ENCODE assay signal across 2 cellular contexts in genomic region chr2:112181571-112182290, GRCh38.
TF ChIP-seq lines count a peak whose summit lies in the region.

No MANE protein-coding gene starts in this region.

TF ChIP-seq in endothelial cell of umbilical vein, 7 proteins besides CTCF, POLR2A, EP300 and RAD21:
- no peak for TF ChIP-seq GATA2 (IDR thresholded peaks at IDR 0.05; ENCODE audit: insufficient read depth, insufficient read length, low read depth, low read length)
- peak; percentile 45 for TF ChIP-seq EZH2 (IDR thresholded peaks at IDR 0.05; ENCODE audit: borderline replicate concordance, low read depth, low read length, severe bottlenecking)
- TF ChIP-seq MAX (IDR thresholded peaks at IDR 0.05; ENCODE audit: insufficient read depth, insufficient read length), result no peak
- no peak for TF ChIP-seq JUN (IDR thresholded peaks at IDR 0.05; ENCODE audit: borderline replicate concordance, insufficient read depth, insufficient read length, low read depth)
- TF ChIP-seq MYC (IDR thresholded peaks at IDR 0.05; ENCODE audit: low read depth, low read length), result no peak
- no peak for TF ChIP-seq POLR2AphosphoS5 (IDR thresholded peaks at IDR 0.05; ENCODE audit: insufficient read depth, low read depth, low read length)
- TF ChIP-seq FOS (IDR thresholded peaks at IDR 0.05; ENCODE audit: borderline replicate concordance, insufficient read depth, low read length), result no peak
TF ChIP-seq in endothelial cell of umbilical vein: peak in this region for 1.

TF ChIP-seq in HepG2, 621 proteins besides CTCF, POLR2A, EP300 and RAD21:
- no peak for TF ChIP-seq KLF13 (CRISPR knock-in tag; IDR thresholded peaks at IDR 0.05)
- no peak for TF ChIP-seq RORA (CRISPR knock-in tag; IDR thresholded peaks at IDR 0.05)
- no peak for TF ChIP-seq AKNA (CRISPR knock-in tag; IDR thresholded peaks at IDR 0.05; ENCODE audit: borderline replicate concordance)
- no peak for TF ChIP-seq AHR (CRISPR knock-in tag; IDR thresholded peaks at IDR 0.05)
- no peak for TF ChIP-seq ZNF33B (CRISPR knock-in tag; IDR thresholded peaks at IDR 0.05)
- TF ChIP-seq PAWR (CRISPR knock-in tag; IDR thresholded peaks at IDR 0.05; ENCODE audit: borderline replicate concordance), result no peak
- no peak for TF ChIP-seq ZNF235 (CRISPR knock-in tag; IDR thresholded peaks at IDR 0.05; ENCODE audit: borderline replicate concordance)
- TF ChIP-seq ZBTB20 (CRISPR knock-in tag; IDR thresholded peaks at IDR 0.05; ENCODE audit: borderline replicate concordance, low read depth), result no peak
- TF ChIP-seq RARA (CRISPR knock-in tag; IDR thresholded peaks at IDR 0.05), result no peak
- no peak for TF ChIP-seq GLI4 (CRISPR knock-in tag; IDR thresholded peaks at IDR 0.05; ENCODE audit: borderline replicate concordance)
- TF ChIP-seq ZZZ3 (CRISPR knock-in tag; IDR thresholded peaks at IDR 0.05; ENCODE audit: borderline replicate concordance), result no peak
- no peak for TF ChIP-seq ZNF784 (CRISPR knock-in tag; IDR thresholded peaks at IDR 0.05; ENCODE audit: borderline replicate concordance)
- no peak for TF ChIP-seq MTF1 (CRISPR knock-in tag; IDR thresholded peaks at IDR 0.05)
- TF ChIP-seq ZNF329 (CRISPR knock-in tag; IDR thresholded peaks at IDR 0.05; ENCODE audit: low read depth), result no peak
- no peak for TF ChIP-seq MXD3 (CRISPR knock-in tag; IDR thresholded peaks at IDR 0.05)
- no peak for TF ChIP-seq SMAD9 (CRISPR knock-in tag; IDR thresholded peaks at IDR 0.05)
- TF ChIP-seq RXRB (CRISPR knock-in tag; IDR thresholded peaks at IDR 0.05; ENCODE audit: borderline replicate concordance), result no peak
- TF ChIP-seq MYNN (CRISPR knock-in tag; IDR thresholded peaks at IDR 0.05; ENCODE audit: low read depth), result no peak
- no peak for TF ChIP-seq SMYD3 (CRISPR knock-in tag; IDR thresholded peaks at IDR 0.05)
- no peak for TF ChIP-seq ZNF260 (CRISPR knock-in tag; IDR thresholded peaks at IDR 0.05; ENCODE audit: borderline replicate concordance, low read depth)
